ENCODE assay signal across 18 cellular contexts in genomic region chr16:23245268-23245667, GRCh38. TPM values are rescaled to one million over a fixed set of nuclear protein-coding genes. Genes with fewer than 3 reads are reported as not detected.
A peak's percentile ranks its signal among the peaks of the same experiment; 100 is the strongest.
DNase-seq lines count a peak whose midpoint lies in the region; ATAC-seq and TF ChIP-seq lines count a peak whose summit lies in the region.
"Had no signal": no experiment of that assay in that cellular context is flagged by ENCODE, and none has a peak within 500 bp of the region (broad histone marks: within the 10 kb centered on the region; RNA-seq: fewer than 3 reads in every experiment).

No MANE protein-coding gene starts in this region.

- H3K27me3 ChIP-seq in breast epithelium (no peaks in the 10 kb centered on the region), heart right ventricle (no peaks in the 10 kb centered on the region), thyroid gland (no peaks in the 10 kb centered on the region), ovary (no peaks in the 10 kb centered on the region)

- peak; percentile 55 to 95 (median 80) for ATAC-seq in heart right ventricle
- no peak for ATAC-seq in HG03571 (IDR thresholded peaks at IDR 0.05; ENCODE audit: unreplicated experiment)

- no peak for TF ChIP-seq EP300 in ovary (IDR thresholded peaks at IDR 0.05)

- TF ChIP-seq POLR2A in breast epithelium (IDR thresholded peaks at IDR 0.05): no peak
- TF ChIP-seq POLR2A in thyroid gland (IDR thresholded peaks at IDR 0.05): no peak
- TF ChIP-seq POLR2A in ovary (IDR thresholded peaks at IDR 0.05): no peak

- 57 to 77% methylated on average over 6 of the region's 6 CpGs for WGBS in heart right ventricle, 2 donors
- 30 to 68% methylated on average over 6 of the region's 6 CpGs for WGBS in thyroid gland, 2 donors
- 72 to 76% (median 75%) methylated on average over 6 of the region's 6 CpGs for WGBS in ovary, 3 donors

- no peak for TF ChIP-seq CTCF in breast epithelium (IDR thresholded peaks at IDR 0.05)
- TF ChIP-seq CTCF in heart right ventricle (IDR thresholded peaks at IDR 0.05): no peak
- TF ChIP-seq CTCF in thyroid gland (IDR thresholded peaks at IDR 0.05): no peak
- TF ChIP-seq CTCF in ovary (IDR thresholded peaks at IDR 0.05): no peak

- H3K27ac ChIP-seq in breast epithelium (peak overlapping the region; percentile 11 to 28), heart right ventricle (no peak overlapping the region), thyroid gland (no peak overlapping the region), ovary (no peak overlapping the region)
- H3K27ac ChIP-seq: HL-60, KMS-11 had no signal

- H3K9me3 ChIP-seq in breast epithelium: no peaks in the 10 kb centered on the region
- H3K9me3 ChIP-seq in heart right ventricle: peaks cover 0 to 21% (median 0%) of the 10 kb centered on the region in 11 donors
- H3K9me3 ChIP-seq in thyroid gland: no peaks in the 10 kb centered on the region
- H3K9me3 ChIP-seq in ovary: no peaks in the 10 kb centered on the region

- H3K4me1 ChIP-seq in breast epithelium (peaks cover 0 to 4% of the 10 kb centered on the region in 2 donors), heart right ventricle (peaks cover 0 to 9% (median 0%) of the 10 kb centered on the region in 9 donors), thyroid gland (peaks cover 26 to 35% of the 10 kb centered on the region in 2 donors), ovary (ENCODE audit: insufficient read depth) (no peaks in the 10 kb centered on the region)

- DNase-seq in breast epithelium (ENCODE audit: low spot score in 2 of 2): peak in 1 of 2 donors; percentile 77
- DNase-seq in heart right ventricle: peak; percentile 46 to 72
- DNase-seq in midbrain (lab: John Stamatoyannopoulos, UW): peak; percentile 22
- peak; percentile 77 for DNase-seq in thyroid gland
- no peak for DNase-seq in ovary
- DNase-seq in NCI-H510A (lab: John Stamatoyannopoulos, UW): no peak
- DNase-seq: DMS79, NCI-H1417 treated with DMSO at 0.1 percent for 48 hours, NCI-H187 treated with DMSO at 0.1 percent for 48 hours, NCI-H2227 treated with DMSO at 0.1 percent for 48 hours, NCI-H524, SIG-M5 had no signal

- H3K4me3 ChIP-seq in breast epithelium: no peak overlapping the region
- H3K4me3 ChIP-seq in heart right ventricle: no peak overlapping the region
- H3K4me3 ChIP-seq in thyroid gland (replicated peaks in 1 of 3): no peak overlapping the region
- no peak overlapping the region for H3K4me3 ChIP-seq in ovary

- intact Hi-C loops in breast epithelium (cut with DNase I; ENCODE audit: low total_unique reads): no loop called here
- intact Hi-C loops in heart right ventricle (cut with DNase I): loop anchor here in 2 of 10 donors (10.0 kb wide), 2 partner anchors 60 to 110 kb away; partner anchors contain the start of gene SCNN1G (in 1 of the 2)
- intact Hi-C loops in thyroid gland (cut with DNase I): no loop called here
- intact Hi-C loops in ovary (cut with DNase I): no loop called here

- H3K36me3 ChIP-seq in breast epithelium (no peaks in the 10 kb centered on the region), heart right ventricle (no peaks in the 10 kb centered on the region), thyroid gland (no peaks in the 10 kb centered on the region), ovary (no peaks in the 10 kb centered on the region)

RNA-seq across cellular contexts. Expression of gene SCNN1B, which starts 56.8 kb away (rescaled TPM):
- 10 to 100 TPM in 2 of 3 donors, 1 to 10 TPM in 1; 3.0 to 18.0 (median 18.0) TPM for total RNA-seq in breast epithelium
- total RNA-seq in heart right ventricle: under 1 TPM in 6 of 10 donors, not detected in 4; 0.11 to 0.38 (median 0.22) TPM
- polyA plus RNA-seq in heart right ventricle: under 1 TPM; 0.15 to 0.25 TPM
- total RNA-seq in thyroid gland: 10 to 100 TPM in 3 of 4 donors, 1 to 10 TPM in 1; 8.1 to 30.5 (median 11.9) TPM
- total RNA-seq in ovary: 1 to 10 TPM in 4 of 7 donors, under 1 TPM in 2, not detected in 1; 0.13 to 1.8 (median 1.0) TPM
- polyA plus RNA-seq in ovary: 1 to 10 TPM in 1 of 2 donors, under 1 TPM in 1; 0.94 to 2.5 TPM
- total RNA-seq: HT1080, M059J, RPMI7951 had no signal

Comparison
In these comparisons a context has a peak if more than half of its experiments do, and no peak if none do; other contexts are left out.
1. DNase-seq: peak in heart right ventricle (2 of 2), midbrain (single experiment) and thyroid gland (2 of 2); none in ovary (0 of 5) and NCI-H510A (single experiment).
2. H3K27ac ChIP-seq: peak in breast epithelium (2 of 2); none in heart right ventricle (0 of 10), thyroid gland (0 of 3) and ovary (0 of 2).